Comparison of ENCODE assay signal across 8 cellular contexts in genomic region chr1:243483084-243483845, GRCh38.
DNase-seq lines count a peak whose midpoint lies in the region; ATAC-seq, FAIRE-seq and TF ChIP-seq lines count a peak whose summit lies in the region.

No MANE protein-coding gene starts in this region.

- no peaks in the 10 kb centered on the region for H3K9me3 ChIP-seq in BLaER1 treated with 17β-estradiol and CSF1 and Interleukin-3, amounts not matched to agents 10 nM and 100 nM (replicated peaks in 1 of 11)
- no peaks in the 10 kb centered on the region for H3K9me3 ChIP-seq in NT2/D1 (ENCODE audit: insufficient read depth, low read length)
- H3K9me3 ChIP-seq in H1 (ENCODE audit: insufficient read depth in 2 of 2, low read depth in 1 of 2, low read length in 1 of 2), result no peaks in the 10 kb centered on the region

- in situ Hi-C loops in KBM-7 (cut with MboI; ENCODE audit: low pct_unique_long_range_greater_than_20kb, low sequenced_read_pairs), result no loop called here

- TF ChIP-seq EP300 in H1 (IDR thresholded peaks at IDR 0.05; ENCODE audit: borderline replicate concordance in 1 of 2, low read depth in 2 of 2, low read length in 2 of 2), result no peak

- CTCF ChIA-PET in H1 (lab: Charles Lee; ENCODE audit: partially characterized antibody), result interaction anchor here (0.7 to 1.5 kb wide), 7 partner anchors 8 to 140 kb away, joined by 3 to 7 read pairs (median 4); no protein-coding TSS in a partner anchor

- DNase-seq in NT2/D1 (ENCODE audit: low read depth, low spot score) (peak; percentile 64), H1 (ENCODE audit: low read depth in 1 of 2, low spot score in 2 of 2) (peak in 1 of 2 experiments; percentile 69), GM10266 (ENCODE audit: extremely low spot score) (no peak), NCI-H226 (no peak), KBM-7 (no peak)
- peak in 3 of 10 donors; percentile 4 to 35 (median 33) for DNase-seq in naive thymus-derived CD8-positive, alpha-beta T cell

- H3K18ac ChIP-seq in H1 (ENCODE audit: extremely low read depth, low read length), result peak overlapping the region; percentile 95

- peak overlapping the region; percentile 97 for H4K91ac ChIP-seq in H1 (replicated peaks; ENCODE audit: insufficient read length, low read length)

- H3K36me3 Mint-ChIP-seq in naive thymus-derived CD8-positive, alpha-beta T cell, result peaks cover 0 to 3% (median 0%) of the 10 kb centered on the region in 3 donors

- TF ChIP-seq CTCF in H1 (IDR thresholded peaks at IDR 0.05; ENCODE audit: control extremely low read depth in 1 of 3, insufficient read depth in 1 of 3, low read depth in 1 of 3, low read length in 3 of 3) (peak; percentile 18 to 27 (median 26)), GM10266 (IDR thresholded peaks at IDR 0.05; ENCODE audit: control insufficient read depth, insufficient read depth, low read depth, missing control alignments) (no peak)

- FAIRE-seq in H1 (lab: Jason Lieb, UNC), result no peak

- peak overlapping the region; percentile 94; the same call in 1 of the 2 replicates for H2BK12ac ChIP-seq in H1 (ENCODE audit: low read depth, low read length)

- no peak overlapping the region for H3K23ac ChIP-seq in H1 (ENCODE audit: insufficient read length)

- WGBS in H1 (ENCODE audit: extremely low coverage in 1 of 2, insufficient coverage in 1 of 2, insufficient read length in 1 of 2, insufficient replicate concordance in 2 of 2, low coverage in 1 of 2, low lambda C conversion rate in 2 of 2, missing lambda C conversion rate in 1 of 2), 2 experiments, result 10% methylated on average over 16 of the region's 62 CpGs; no CpG with 5 or more reads in 1 of the 2 experiments

- H4K5ac ChIP-seq in H1 (ENCODE audit: insufficient read length, low read depth, low read length), result peak overlapping the region; percentile 4

- H3K79me1 ChIP-seq in H1 (ENCODE audit: low read depth, low read length), result no peaks in the 10 kb centered on the region

- H3K79me2 ChIP-seq in H1 (ENCODE audit: control insufficient read depth in 1 of 2, insufficient read depth in 2 of 2, low read length in 2 of 2), result no peaks in the 10 kb centered on the region

- peak overlapping the region; percentile 75; the same call in 1 of the 2 replicates for H2BK5ac ChIP-seq in H1 (ENCODE audit: low read depth, low read length)

- H2BK15ac ChIP-seq in H1 (ENCODE audit: low read length), result peak overlapping the region; percentile 72; the same call in 1 of the 2 replicates

- H2BK120ac ChIP-seq in H1 (replicated peaks; ENCODE audit: low read depth, low read length), result peak overlapping the region; percentile 96

- peak overlapping the region; percentile 74 to 89 (median 84) for H3K4me3 Mint-ChIP-seq in naive thymus-derived CD8-positive, alpha-beta T cell

- H3K4ac ChIP-seq in H1 (replicated peaks; ENCODE audit: insufficient read length, low read depth, low read length), result peak overlapping the region; percentile 39

- H3K9ac ChIP-seq in BLaER1 treated with 17β-estradiol and CSF1 and Interleukin-3, amounts not matched to agents 10 nM and 100 nM, result peak overlapping the region; percentile 59 to 80 (median 73)
- H3K9ac ChIP-seq in NT2/D1 (ENCODE audit: insufficient read length, low read depth) (peak overlapping the region; percentile 77), H1 (replicated peaks in 1 of 4; ENCODE audit: extremely low read depth in 1 of 4, low read depth in 3 of 4, low read length in 3 of 4) (peak overlapping the region in 3 of 4 experiments; percentile 34 to 54 (median 39); a peak in 6 of 7 replicates)

- TF ChIP-seq RAD21 in H1 (IDR thresholded peaks at IDR 0.05 in 1 of 2, conservative IDR thresholded peaks at IDR 0.05 in 1 of 2; ENCODE audit: low read depth in 2 of 2, low read length in 2 of 2), result peak; percentile 27 to 50; a peak in 3 of 4 replicates

- POLR2A ChIA-PET in H1 (lab: Charles Lee; ENCODE audit: partially characterized antibody), result interaction anchor here (1.0 to 1.9 kb wide), 2 partner anchors 8 to 13 kb away, joined by 3 to 7 read pairs; no protein-coding TSS in a partner anchor
- POLR2A ChIA-PET in naive thymus-derived CD8-positive, alpha-beta T cell (lab: Charles Lee), result no interaction called here

- H3K4me1 ChIP-seq in BLaER1 treated with 17β-estradiol and CSF1 and Interleukin-3, amounts not matched to agents 10 nM and 100 nM, result peaks cover 18 to 28% (median 21%) of the 10 kb centered on the region in 10 experiments
- H3K4me1 ChIP-seq in NT2/D1 (ENCODE audit: insufficient read depth, insufficient read length) (peaks cover 5% of the 10 kb centered on the region), H1 (replicated peaks in 1 of 4; ENCODE audit: control insufficient read depth in 3 of 4, insufficient read depth in 4 of 4, low read length in 3 of 4) (peaks cover 0 to 28% (median 18%) of the 10 kb centered on the region in 4 experiments; a peak in 6 of 7 replicates)

- H3K4me3 ChIP-seq in BLaER1 treated with 17β-estradiol and CSF1 and Interleukin-3, amounts not matched to agents 10 nM and 100 nM, result peak overlapping the region; percentile 50 to 69 (median 59)
- H3K4me3 ChIP-seq in NT2/D1 (ENCODE audit: insufficient read length, low read depth) (peak overlapping the region; percentile 57), H1 (ENCODE audit: extremely low read depth in 1 of 4, insufficient read depth in 2 of 4, low read depth in 3 of 4, low read length in 4 of 4) (peak overlapping the region; percentile 39 to 64 (median 52))

- peak overlapping the region in 10 of 11 experiments; percentile 31 to 72 (median 55); a peak in 19 of 22 replicates for H3K27ac ChIP-seq in BLaER1 treated with 17β-estradiol and CSF1 and Interleukin-3, amounts not matched to agents 10 nM and 100 nM
- peak overlapping the region; percentile 30; the same call in 1 of the 2 replicates for H3K27ac ChIP-seq in H1 (ENCODE audit: low read depth, low read length)

- peaks cover 19 to 33% (median 26%) of the 10 kb centered on the region in 11 experiments for H3K27me3 ChIP-seq in BLaER1 treated with 17β-estradiol and CSF1 and Interleukin-3, amounts not matched to agents 10 nM and 100 nM
- peaks cover 7% of the 10 kb centered on the region for H3K27me3 ChIP-seq in NT2/D1 (ENCODE audit: insufficient read depth, insufficient read length)
- peaks cover 0 to 5% (median 2%) of the 10 kb centered on the region in 4 experiments; a peak in 3 of 7 replicates for H3K27me3 ChIP-seq in H1 (replicated peaks in 1 of 4; ENCODE audit: control insufficient read depth in 3 of 4, extremely low read depth in 1 of 4, insufficient read depth in 3 of 4, low read length in 3 of 4)

- no peaks in the 10 kb centered on the region for H3K27me3 Mint-ChIP-seq in naive thymus-derived CD8-positive, alpha-beta T cell

- H3K56ac ChIP-seq in H1 (replicated peaks; ENCODE audit: insufficient read length, low read depth, low read length), result peak overlapping the region; percentile 71

- H3K4me1 Mint-ChIP-seq in naive thymus-derived CD8-positive, alpha-beta T cell, result peaks cover 16 to 25% (median 21%) of the 10 kb centered on the region in 4 donors

- H2AK5ac ChIP-seq in H1 (ENCODE audit: low read depth, low read length), result peak overlapping the region; percentile 85; the same call in 1 of the 2 replicates

- no peak for TF ChIP-seq POLR2A in H1 (IDR thresholded peaks at IDR 0.05; ENCODE audit: control extremely low read depth in 1 of 2, low read depth in 2 of 2, low read length in 2 of 2)

- no peak overlapping the region for H3K14ac ChIP-seq in H1 (ENCODE audit: insufficient read length)

- H4K20me1 ChIP-seq in BLaER1 treated with 17β-estradiol and CSF1 and Interleukin-3, amounts not matched to agents 10 nM and 100 nM, result peaks cover 0 to 25% (median 0%) of the 10 kb centered on the region in 11 experiments; a peak in 8 of 22 replicates
- H4K20me1 ChIP-seq in H1 (replicated peaks in 1 of 2; ENCODE audit: control insufficient read depth in 1 of 2, insufficient read depth in 2 of 2, low read length in 2 of 2), result no peaks in the 10 kb centered on the region

- 0 out of 2 replicates have a peak overlapping the region, but pooled peaks have one; percentile 72 for H2BK20ac ChIP-seq in H1 (ENCODE audit: low read length)

- H3K4me2 ChIP-seq in BLaER1 treated with 17β-estradiol and CSF1 and Interleukin-3, amounts not matched to agents 10 nM and 100 nM, result peak overlapping the region; percentile 90 to 99 (median 96)
- peak overlapping the region; percentile 83 to 88 for H3K4me2 ChIP-seq in H1 (ENCODE audit: insufficient read depth in 1 of 2, low read depth in 2 of 2, low read length in 2 of 2)

- peak overlapping the region in 8 of 10 donors; percentile 29 to 86 (median 55) for H3K27ac Mint-ChIP-seq in naive thymus-derived CD8-positive, alpha-beta T cell

- peak; percentile 59 to 68 for ATAC-seq in naive thymus-derived CD8-positive, alpha-beta T cell
- no peak for ATAC-seq in HG03460 (IDR thresholded peaks at IDR 0.05; ENCODE audit: unreplicated experiment)

- H2AFZ ChIP-seq in H1 (ENCODE audit: low read length), result peak overlapping the region; percentile 57

- peaks cover 16% of the 10 kb centered on the region for H3K23me2 ChIP-seq in H1 (ENCODE audit: low read depth, low read length)

- peaks cover 0 to 12% (median 0%) of the 10 kb centered on the region in 11 experiments; a peak in 5 of 22 replicates for H3K36me3 ChIP-seq in BLaER1 treated with 17β-estradiol and CSF1 and Interleukin-3, amounts not matched to agents 10 nM and 100 nM
- H3K36me3 ChIP-seq in NT2/D1 (ENCODE audit: insufficient read depth, insufficient read length, low read length), result no peaks in the 10 kb centered on the region
- H3K36me3 ChIP-seq in H1 (ENCODE audit: control insufficient read depth in 2 of 4, insufficient read depth in 4 of 4, low read length in 3 of 4), result no peaks in the 10 kb centered on the region

- peak overlapping the region; percentile 73 for H4K8ac ChIP-seq in H1 (ENCODE audit: extremely low read depth, insufficient read depth, low read length)

- peaks cover 0 to 9% (median 0%) of the 10 kb centered on the region in 9 donors for H3K9me3 Mint-ChIP-seq in naive thymus-derived CD8-positive, alpha-beta T cell

TF ChIP-seq in H1, 55 proteins besides CTCF, POLR2A, EP300 and RAD21:
- TF ChIP-seq TAF7 (optimal IDR thresholded peaks at IDR 0.05; ENCODE audit: borderline replicate concordance, low read depth, low read length), result no peak
- peak; percentile 52 for TF ChIP-seq KDM4A (IDR thresholded peaks at IDR 0.05; ENCODE audit: low read depth, low read length, severe bottlenecking)
- no peak for TF ChIP-seq BCL11A (IDR thresholded peaks at IDR 0.05; ENCODE audit: low read depth in 2 of 2, low read length in 2 of 2)
- TF ChIP-seq SUZ12 (IDR thresholded peaks at IDR 0.05; ENCODE audit: low read length), result no peak
- 0 out of 2 replicates have a peak, but pooled peaks have one; percentile 46 for TF ChIP-seq YY1 (IDR thresholded peaks at IDR 0.05; ENCODE audit: low read depth, low read length)
